ENCODE assay signal across 1 cellular context in genomic region chr3:95120921-95121320, GRCh38.
TF ChIP-seq lines count a peak whose summit lies in the region.

No MANE protein-coding gene starts in this region.

TF ChIP-seq in GM23338, 12 proteins besides CTCF, POLR2A, EP300 and RAD21:
- TF ChIP-seq REST (IDR thresholded peaks at IDR 0.05; ENCODE audit: unreplicated experiment) (no peak), ZNF331 (CRISPR knock-in tag; IDR thresholded peaks at IDR 0.05; ENCODE audit: low read depth) (no peak), EZH2 (IDR thresholded peaks at IDR 0.05; ENCODE audit: low read depth, unreplicated experiment) (no peak), JUNB (IDR thresholded peaks at IDR 0.05; ENCODE audit: unreplicated experiment) (no peak), ZNF462 (CRISPR knock-in tag; IDR thresholded peaks at IDR 0.05) (no peak), POLR2AphosphoS5 (IDR thresholded peaks at IDR 0.05; ENCODE audit: low read depth) (no peak)
